8 cellular contexts compared by ENCODE assay signal in the genomic region with DNA sequence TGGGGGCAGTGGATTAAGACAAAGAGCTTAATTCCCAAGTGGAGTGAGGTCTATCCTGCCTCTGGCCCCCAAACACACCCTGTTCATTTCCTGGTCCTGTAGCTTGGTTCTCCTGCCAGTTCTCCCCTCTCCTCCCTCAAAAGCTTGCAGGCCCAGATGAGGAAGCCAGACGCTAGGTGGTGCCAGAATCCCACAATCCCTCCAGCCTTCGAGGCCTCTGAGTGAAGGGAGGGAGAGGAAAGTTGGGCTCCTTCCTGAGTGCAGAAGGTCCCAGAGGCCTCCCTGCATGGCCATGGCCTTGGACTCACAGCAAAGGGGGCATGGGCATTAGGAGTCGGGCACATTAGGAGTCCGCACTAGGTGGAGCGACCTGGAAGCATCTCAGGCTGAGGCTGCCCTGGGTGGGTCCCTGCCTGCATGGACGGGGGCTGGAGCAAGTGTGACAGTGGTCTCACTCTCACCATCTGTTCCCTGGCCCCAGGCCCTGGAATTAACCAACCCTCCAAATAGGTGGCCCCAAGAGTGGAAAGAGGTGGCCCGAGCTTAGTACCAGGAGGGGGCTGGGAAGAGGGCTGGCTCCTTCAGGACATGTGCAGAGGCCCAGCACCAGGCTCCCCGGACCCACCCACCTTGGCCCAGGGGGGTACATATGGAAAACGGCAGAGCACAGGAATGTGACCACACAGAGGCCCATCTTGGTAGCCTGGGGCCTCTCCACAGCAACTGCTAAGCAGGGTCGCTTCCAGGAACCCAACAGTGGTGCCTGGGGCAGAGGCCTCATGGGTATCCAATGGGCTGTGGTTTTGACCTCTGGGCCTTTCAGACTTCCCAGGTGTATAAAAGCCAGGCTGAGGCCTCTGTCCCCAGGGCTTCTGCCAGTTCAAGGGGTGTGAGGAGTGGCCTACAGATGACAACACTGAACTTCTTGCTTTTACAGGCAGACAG. TPM values are rescaled to one million over a fixed set of nuclear protein-coding genes. Genes with fewer than 3 reads are reported as not detected.
A peak's percentile ranks its signal among the peaks of the same experiment; 100 is the strongest.
DNase-seq lines count a peak whose midpoint lies in the region; ATAC-seq and TF ChIP-seq lines count a peak whose summit lies in the region.

No MANE protein-coding gene starts in this region.

- intact Hi-C loops in adrenal gland (cut with DNase I) = loop anchor here (5.0 kb wide), 2 partner anchors 128 to 387 kb away; no protein-coding TSS in a partner anchor
- intact Hi-C loops in transverse colon (cut with DNase I; ENCODE audit: low total_unique reads) = loop anchor here (5.0 kb wide), 1 partner anchor 387 kb away; no protein-coding TSS in a partner anchor

- TF ChIP-seq EP300 in transverse colon (IDR thresholded peaks at IDR 0.05; ENCODE audit: low read depth) = no peak

- H3K4me1 ChIP-seq in adrenal gland (replicated peaks in 1 of 2) (peaks cover 38 to 52% of the 10 kb centered on the region in 2 donors), transverse colon (peaks cover 23 to 64% (median 46%) of the 10 kb centered on the region in 4 donors)
- H3K4me1 ChIP-seq in effector memory CD4-positive, alpha-beta T cell (ENCODE audit: control insufficient read depth, insufficient read depth, low read length, poor library complexity, severe bottlenecking) = peaks cover 61% of the 10 kb centered on the region

- no peaks in the 10 kb centered on the region for H3K9me3 ChIP-seq in adrenal gland (replicated peaks in 1 of 3)
- H3K9me3 ChIP-seq in transverse colon = no peaks in the 10 kb centered on the region
- H3K9me3 ChIP-seq in effector memory CD4-positive, alpha-beta T cell (ENCODE audit: control insufficient read depth, low read length) = no peaks in the 10 kb centered on the region

- TF ChIP-seq POLR2A in adrenal gland (IDR thresholded peaks at IDR 0.05) = no peak
- TF ChIP-seq POLR2A in transverse colon (IDR thresholded peaks at IDR 0.05) = no peak

- peak; percentile 46 to 72 for DNase-seq in AML-193 (lab: John Stamatoyannopoulos, UW)
- peak; percentile 55 for DNase-seq in GM13976 (ENCODE audit: low spot score)
- DNase-seq in NCI-H446 treated with DMSO at 0.1 percent for 48 hours (lab: John Stamatoyannopoulos, UW) = peak; percentile 49
- DNase-seq in adrenal gland = peak in 6 of 7 donors; percentile 63 to 84 (median 68)
- peak; percentile 78 for DNase-seq in iPS-NIHi7 (ENCODE audit: extremely low spot score)
- DNase-seq in transverse colon = peak; percentile 76
- DNase-seq in effector memory CD4-positive, alpha-beta T cell = no peak

- H3K36me3 ChIP-seq in adrenal gland (replicated peaks in 1 of 2) (no peaks in the 10 kb centered on the region), transverse colon (no peaks in the 10 kb centered on the region)
- H3K36me3 ChIP-seq in effector memory CD4-positive, alpha-beta T cell (ENCODE audit: control insufficient read depth, insufficient read depth, low read length) = no peaks in the 10 kb centered on the region

- H3K27ac ChIP-seq in adrenal gland (peak overlapping the region in 1 of 5 donors; percentile 91), transverse colon (no peak overlapping the region)
- no peak overlapping the region for H3K27ac ChIP-seq in effector memory CD4-positive, alpha-beta T cell (ENCODE audit: insufficient read depth, low read length, poor library complexity, severe bottlenecking)

- no peak for ATAC-seq in GM19452 (IDR thresholded peaks at IDR 0.05; ENCODE audit: unreplicated experiment)

- TF ChIP-seq CTCF in GM13976 (IDR thresholded peaks at IDR 0.05; ENCODE audit: borderline replicate concordance, control extremely low read depth, extremely low read depth, insufficient read depth, missing control alignments) (peak; percentile 35), adrenal gland (IDR thresholded peaks at IDR 0.05) (peak in 5 of 6 experiments; percentile 35 to 61 (median 53)), transverse colon (IDR thresholded peaks at IDR 0.05) (peak; percentile 27 to 68 (median 50))

- WGBS in adrenal gland, 4 donors = 71 to 80% (median 78%) methylated on average over 5 to 10 of the region's 10 CpGs
- WGBS in transverse colon (ENCODE audit: low coverage in 1 of 2), 2 donors = 72% methylated on average over 10 of the region's 10 CpGs; no CpG with 5 or more reads in 1 of the 2 donors

- no peak overlapping the region for H3K4me3 ChIP-seq in adrenal gland
- no peak overlapping the region for H3K4me3 ChIP-seq in transverse colon
- no peak overlapping the region for H3K4me3 ChIP-seq in effector memory CD4-positive, alpha-beta T cell (ENCODE audit: insufficient read depth, low read depth, low read length, poor library complexity, severe bottlenecking)

- H3K27me3 ChIP-seq in adrenal gland = no peaks in the 10 kb centered on the region
- H3K27me3 ChIP-seq in transverse colon = no peaks in the 10 kb centered on the region
- no peaks in the 10 kb centered on the region for H3K27me3 ChIP-seq in effector memory CD4-positive, alpha-beta T cell (replicated peaks; ENCODE audit: control insufficient read depth, insufficient read depth, low read length, poor library complexity, severe bottlenecking)

- in situ Hi-C loops in GM13976 (cut with MboI; ENCODE audit: low sequenced_read_pairs, unreplicated experiment) = no loop called here
- in situ Hi-C loops in transverse colon (cut with MboI; ENCODE audit: low pct_ligation_motif_present in 1 of 4, low pct_unique_long_range_greater_than_20kb in 1 of 4, low sequenced_read_pairs in 3 of 4) = loop anchor here in 1 of 4 donors (25.0 kb wide), 2 partner anchors 243 to 382 kb away; no protein-coding TSS in a partner anchor

RNA-seq across cellular contexts. Expression of a gene that starts 5.2 kb away (rescaled TPM):
- total RNA-seq in adrenal gland (1 to 10 TPM in 6 of 8 donors, not detected in 2; 1.2 to 4.3 (median 2.7) TPM), transverse colon (1 to 10 TPM in 2 of 4 donors, under 1 TPM in 1, not detected in 1; 0.64 to 1.2 (median 1.1) TPM)
- polyA plus RNA-seq in adrenal gland = 10 to 100 TPM in 1 of 3 donors, 1 to 10 TPM in 1, under 1 TPM in 1; 0.27 to 11.3 (median 3.6) TPM

RNA-seq across cellular contexts. Expression of a gene that starts 22.4 kb away (rescaled TPM):
- 1 to 10 TPM in 1 of 8 donors, under 1 TPM in 6, not detected in 1; 0.09 to 1.7 (median 0.57) TPM for total RNA-seq in adrenal gland
- polyA plus RNA-seq in adrenal gland = 1 to 10 TPM in 1 of 3 donors, under 1 TPM in 2; 0.33 to 1.9 (median 0.40) TPM
- 1 to 10 TPM; 2.9 to 5.8 (median 3.3) TPM for total RNA-seq in transverse colon

RNA-seq across cellular contexts. Expression of a gene that starts 57.1 kb away (rescaled TPM):
- total RNA-seq in adrenal gland (100 to 1,000 TPM in 5 of 8 donors, 10 to 100 TPM in 3; 54.4 to 218 (median 104) TPM), transverse colon (10 to 100 TPM; 29.2 to 62.5 (median 46.0) TPM)
- polyA plus RNA-seq in adrenal gland = 10 to 100 TPM; 83.2 to 94.4 (median 93.9) TPM

Comparison
In these comparisons a context has a peak if more than half of its experiments do, and no peak if none do; other contexts are left out.
1. DNase-seq: peak in AML-193 (2 of 2), GM13976 (single experiment), NCI-H446 treated with DMSO at 0.1 percent for 48 hours (single experiment), adrenal gland (6 of 7), iPS-NIHi7 (single experiment) and transverse colon (single experiment); none in effector memory CD4-positive, alpha-beta T cell (0 of 3).
2. Peak in every context shown above with its lines, with median percentiles within 50 percentile points of each other: CTCF ChIP-seq.